ENCODE assay signal across 9 cellular contexts in genomic region chr2:232420463-232421188, GRCh38. TPM values are rescaled to one million over a fixed set of nuclear protein-coding genes. Genes with fewer than 3 reads are reported as not detected.
A peak's percentile ranks its signal among the peaks of the same experiment; 100 is the strongest.
DNase-seq lines count a peak whose midpoint lies in the region; ATAC-seq and TF ChIP-seq lines count a peak whose summit lies in the region.
"Had no signal": no experiment of that assay in that cellular context is flagged by ENCODE, and none has a peak within 500 bp of the region (broad histone marks: within the 10 kb centered on the region; RNA-seq: fewer than 3 reads in every experiment).

No MANE protein-coding gene starts in this region.

- BruUV-seq in OCI-LY7 (replicated peaks; lab: Mats Ljungman, UMichigan), result no TSS peak

- H3K9me2 ChIP-seq in OCI-LY7 (ENCODE audit: insufficient read depth, low read length) (no peaks in the 10 kb centered on the region), MM.1S (replicated peaks; ENCODE audit: insufficient read depth, low read length) (no peaks in the 10 kb centered on the region)

- 1 to 2% methylated on average over 57 to 79 of the region's 79 CpGs for WGBS in esophagus, 2 donors

- H3K36me3 Mint-ChIP-seq in progenitor cell of endocrine pancreas (ENCODE audit: insufficient read depth), result peaks cover 5% of the 10 kb centered on the region

- ATAC-seq in GM21825 (IDR thresholded peaks at IDR 0.05; ENCODE audit: unreplicated experiment), result no peak
- ATAC-seq in HG02678 (IDR thresholded peaks at IDR 0.05; ENCODE audit: unreplicated experiment), result no peak
- ATAC-seq: K562 had no signal

- TF ChIP-seq CTCF in HEK293 (tag by site-specific recombination; IDR thresholded peaks at IDR 0.05), result peak; percentile 50; the same call in 1 of the 2 replicates
- peak; percentile 14 for TF ChIP-seq CTCF in progenitor cell of endocrine pancreas (IDR thresholded peaks at IDR 0.05; ENCODE audit: unreplicated experiment)
- no peak for TF ChIP-seq CTCF in OCI-LY7 (conservative IDR thresholded peaks at IDR 0.05; ENCODE audit: low read length)
- TF ChIP-seq CTCF in MM.1S (IDR thresholded peaks at IDR 0.05; ENCODE audit: low read length), result no peak

- peaks cover 83% of the 10 kb centered on the region for H3K27me3 Mint-ChIP-seq in progenitor cell of endocrine pancreas

- H4K20me1 ChIP-seq in OCI-LY7 (ENCODE audit: insufficient read depth, low read length), result no peaks in the 10 kb centered on the region
- H4K20me1 ChIP-seq in MM.1S (ENCODE audit: insufficient read depth, low read length), result no peaks in the 10 kb centered on the region

- H3K4me3 Mint-ChIP-seq in progenitor cell of endocrine pancreas (ENCODE audit: low read depth), result peak overlapping the region; percentile 64

- H3K9ac ChIP-seq in NT2/D1 (ENCODE audit: insufficient read length, low read depth) (peak overlapping the region; percentile 99), MM.1S (ENCODE audit: low read length) (no peak overlapping the region)

- peak overlapping the region; percentile 49 for H3K4me3 ChIP-seq in HEK293 (ENCODE audit: low read depth, low read length)
- H3K4me3 ChIP-seq in NT2/D1 (ENCODE audit: insufficient read length, low read depth), result peak overlapping the region; percentile 93
- peak overlapping the region; percentile 3 to 28 for H3K4me3 ChIP-seq in esophagus (ENCODE audit: low read depth in 1 of 2, low read length in 2 of 2)
- H3K4me3 ChIP-seq in OCI-LY7 (ENCODE audit: low read depth, low read length, poor library complexity, severe bottlenecking), result no peak overlapping the region
- H3K4me3 ChIP-seq in MM.1S (ENCODE audit: low read length), result no peak overlapping the region
- H3K4me3 ChIP-seq: K562 had no signal

- peaks cover 31% of the 10 kb centered on the region for H3K27me3 ChIP-seq in NT2/D1 (ENCODE audit: insufficient read depth, insufficient read length)
- peaks cover 7 to 18% of the 10 kb centered on the region in 2 donors for H3K27me3 ChIP-seq in esophagus (ENCODE audit: control insufficient read depth in 1 of 2, insufficient read depth in 2 of 2, low read length in 2 of 2)
- H3K27me3 ChIP-seq in MM.1S (replicated peaks; ENCODE audit: insufficient read depth, low read length), result peaks cover 4% of the 10 kb centered on the region; the same call in 1 of the 2 replicates

- no peak overlapping the region for H3K4me2 ChIP-seq in OCI-LY7 (ENCODE audit: low read length)
- no peak overlapping the region for H3K4me2 ChIP-seq in MM.1S (ENCODE audit: low read depth, low read length)

- H3K9me3 Mint-ChIP-seq in progenitor cell of endocrine pancreas (ENCODE audit: low read depth), result peaks cover 9% of the 10 kb centered on the region

- no peaks in the 10 kb centered on the region for H3F3A ChIP-seq in MM.1S (ENCODE audit: insufficient read depth, low read length)

- no peak overlapping the region for H3K27ac Mint-ChIP-seq in progenitor cell of endocrine pancreas

- H3K4me1 ChIP-seq in HEK293 (ENCODE audit: control insufficient read depth, insufficient read depth, low read length), result no peaks in the 10 kb centered on the region
- peaks cover 32% of the 10 kb centered on the region for H3K4me1 ChIP-seq in NT2/D1 (ENCODE audit: insufficient read depth, insufficient read length)
- peaks cover 15 to 22% of the 10 kb centered on the region in 2 donors for H3K4me1 ChIP-seq in esophagus (ENCODE audit: control insufficient read depth in 2 of 2, insufficient read depth in 2 of 2, low read length in 1 of 2)
- H3K4me1 ChIP-seq in OCI-LY7 (ENCODE audit: insufficient read depth, low read length, poor library complexity, severe bottlenecking), result no peaks in the 10 kb centered on the region
- H3K4me1 ChIP-seq in MM.1S (ENCODE audit: low read length), result no peaks in the 10 kb centered on the region

- H3K9me3 ChIP-seq in HEK293 (ENCODE audit: control insufficient read depth, insufficient read depth, low read depth, low read length), result no peaks in the 10 kb centered on the region
- H3K9me3 ChIP-seq in NT2/D1 (ENCODE audit: insufficient read depth, low read length), result no peaks in the 10 kb centered on the region
- H3K9me3 ChIP-seq in esophagus (ENCODE audit: control insufficient read depth in 2 of 2, insufficient read depth in 1 of 2, low read depth in 1 of 2, low read length in 1 of 2), result peaks cover 0 to 4% of the 10 kb centered on the region in 2 donors
- H3K9me3 ChIP-seq in OCI-LY7 (ENCODE audit: low read length), result peaks cover 8% of the 10 kb centered on the region; the same call in 1 of the 2 replicates
- no peaks in the 10 kb centered on the region for H3K9me3 ChIP-seq in MM.1S (replicated peaks; ENCODE audit: insufficient read depth, low read length)

- H3K27ac ChIP-seq in HEK293 (ENCODE audit: extremely low read depth, low read depth, low read length) (no peak overlapping the region; the same call in 1 of the 2 replicates), esophagus (ENCODE audit: low read depth in 2 of 2, low read length in 1 of 2) (no peak overlapping the region), OCI-LY7 (ENCODE audit: low read depth, low read length, poor library complexity, severe bottlenecking) (no peak overlapping the region), MM.1S (ENCODE audit: low read length) (no peak overlapping the region)

- peaks cover 5% of the 10 kb centered on the region for H3K4me1 Mint-ChIP-seq in progenitor cell of endocrine pancreas (ENCODE audit: low read depth)

- POLR2A ChIA-PET in HEK293 (lab: Yijun Ruan, JAX) (no interaction called here), OCI-LY7 (lab: Charles Lee) (no interaction called here)

- intact Hi-C loops in OCI-LY7 (cut with micrococcal nuclease; ENCODE audit: unreplicated experiment), result no loop called here

- CTCF ChIA-PET in HEK293 (lab: Yijun Ruan, JAX) (interaction anchor here (0.5 to 0.7 kb wide), 5 partner anchors 16 to 490 kb away, joined by 3 to 6 read pairs (median 3); no protein-coding TSS in a partner anchor), OCI-LY7 (lab: Charles Lee; ENCODE audit: unreplicated experiment) (no interaction called here)

- DNase-seq in NT2/D1 (ENCODE audit: low read depth, low spot score) (no peak), progenitor cell of endocrine pancreas (ENCODE audit: low spot score, unreplicated experiment) (peak; percentile 53), OCI-LY7 (ENCODE audit: low spot score) (no peak), MM.1S (no peak)

- no peak overlapping the region for H2AFZ ChIP-seq in OCI-LY7 (ENCODE audit: low read length)
- H2AFZ ChIP-seq in MM.1S (ENCODE audit: low read length), result no peak overlapping the region

- no peaks in the 10 kb centered on the region for H3K36me3 ChIP-seq in HEK293 (ENCODE audit: control insufficient read depth in 2 of 2, insufficient read depth in 1 of 2, low read length in 2 of 2)
- peaks cover 12% of the 10 kb centered on the region for H3K36me3 ChIP-seq in NT2/D1 (ENCODE audit: insufficient read depth, insufficient read length, low read length)
- H3K36me3 ChIP-seq in esophagus (ENCODE audit: control insufficient read depth in 2 of 2, insufficient read depth in 2 of 2, low read length in 1 of 2), result no peaks in the 10 kb centered on the region
- no peaks in the 10 kb centered on the region for H3K36me3 ChIP-seq in OCI-LY7 (ENCODE audit: insufficient read depth, low read length)
- H3K36me3 ChIP-seq in MM.1S (replicated peaks; ENCODE audit: insufficient read depth, low read length), result no peaks in the 10 kb centered on the region

- H3K79me2 ChIP-seq in OCI-LY7 (ENCODE audit: insufficient read depth, low read depth, low read length) (no peaks in the 10 kb centered on the region), MM.1S (ENCODE audit: low read length) (no peaks in the 10 kb centered on the region)

TF ChIP-seq in HEK293, 187 proteins besides CTCF, POLR2A, EP300 and RAD21 (continues in another document):
- TF ChIP-seq ZNF600 (tag by site-specific recombination; IDR thresholded peaks at IDR 0.05) (0 out of 2 replicates have a peak, but pooled peaks have one; percentile 18), SCRT2 (tag by site-specific recombination; IDR thresholded peaks at IDR 0.05) (peak; percentile 87), ZNF175 (tag by site-specific recombination; IDR thresholded peaks at IDR 0.05) (no peak), ZNF707 (tag by site-specific recombination; IDR thresholded peaks at IDR 0.05) (no peak), ZBTB6 (tag by site-specific recombination; IDR thresholded peaks at IDR 0.05) (peak; percentile 61; the same call in 1 of the 2 replicates), ZBTB26 (tag by site-specific recombination; optimal IDR thresholded peaks at IDR 0.05) (peak; percentile 62)

RNA-seq across cellular contexts. Expression of gene ALPG, which starts 14.0 kb away (rescaled TPM):
- polyA plus RNA-seq in esophagus, result not detected
- not detected in 2 replicates for total RNA-seq in progenitor cell of endocrine pancreas
- not detected in 2 replicates for total RNA-seq in OCI-LY7 (2014; rRNA removed; shearing (Covaris generic))
- total RNA-seq in OCI-LY7 (2022), result not detected in 2 replicates
- total RNA-seq: K562 had no signal
- polyA plus RNA-seq: K562 had no signal

RNA-seq across cellular contexts. Expression of gene ALPI, which starts 35.3 kb away (rescaled TPM):
- polyA plus RNA-seq in esophagus, result not detected
- total RNA-seq in progenitor cell of endocrine pancreas (not detected in 2 replicates), OCI-LY7 (2022) (not detected in 2 replicates)
- total RNA-seq in OCI-LY7 (2014; rRNA removed; shearing (Covaris generic)), result not detected in 2 replicates
- total RNA-seq: K562 had no signal
- polyA plus RNA-seq: K562 had no signal

RNA-seq across cellular contexts. Expression of gene ALPP, which starts 42.1 kb away (rescaled TPM):
- polyA plus RNA-seq in esophagus, result not detected
- not detected in 2 replicates for total RNA-seq in progenitor cell of endocrine pancreas
- total RNA-seq in OCI-LY7 (2014; rRNA removed; shearing (Covaris generic)), result not detected in 2 replicates
- total RNA-seq in OCI-LY7 (2022), result not detected in 2 replicates
- total RNA-seq: K562 had no signal

Comparison
In these comparisons a context has a peak if more than half of its experiments do, and no peak if none do; other contexts are left out.
1. H3K4me3 ChIP-seq: peak in HEK293 (single experiment), NT2/D1 (single experiment) and esophagus (2 of 2); none in OCI-LY7 (single experiment) and MM.1S (single experiment).
2. CTCF ChIP-seq: peak in HEK293 (single experiment) and progenitor cell of endocrine pancreas (single experiment); none in OCI-LY7 (single experiment) and MM.1S (single experiment).